ENCODE assay signal across 27 cellular contexts in the genomic region with DNA sequence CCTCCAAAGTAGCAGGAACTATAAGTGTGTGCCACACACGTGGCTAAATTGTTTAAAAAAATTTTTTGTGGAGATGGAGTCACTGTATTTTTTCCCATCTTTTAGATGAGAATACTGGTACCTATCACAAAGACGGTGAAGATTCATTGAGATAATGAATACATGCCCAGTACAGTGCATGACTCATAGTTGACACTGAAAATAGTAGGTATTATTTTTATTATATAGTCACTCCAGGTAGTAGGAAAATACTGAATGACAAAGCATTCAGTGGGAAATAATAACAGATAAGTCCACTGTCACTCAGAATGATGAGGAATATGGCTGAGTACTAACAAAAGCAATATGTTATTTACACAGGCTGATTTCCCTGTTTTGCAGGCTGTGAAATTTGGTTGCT.
"Had no signal": no experiment of that assay in that cellular context is flagged by ENCODE, and none has a peak within 500 bp of the region (broad histone marks: within the 10 kb centered on the region; RNA-seq: fewer than 3 reads in every experiment).

No MANE protein-coding gene starts in this region.

- ATAC-seq: left ventricle myocardium superior; lower lobe of right lung; mucosa of descending colon; natural killer cell treated with Interleukin-12 subunit alpha and Interleukin-12 subunit beta and Interleukin-15 and Interleukin-18, amount 100 ng/mL, for 72 hours; psoas muscle; right cardiac atrium; stimulated activated memory B cell treated with anti-CD40 and anti-IgM and Interleukin-4, amounts not matched to agents 10 μg/mL and 1 μg/mL and 100 μg/mL, for 72 hours; stimulated activated naive CD8-positive, alpha-beta T cell treated with anti-CD3 and anti-CD28 coated beads, Interleukin-15, Interleukin-2, amounts not matched to agents 100 U/mL and 50 U/mL, for 24 hours had no signal

- H3K9ac ChIP-seq: neural progenitor cell had no signal

- H3K27ac Mint-ChIP-seq: immature natural killer cell; memory B cell; naive B cell; natural killer cell treated with Interleukin-12 subunit alpha and Interleukin-12 subunit beta and Interleukin-15 and Interleukin-18, amount 100 ng/mL, for 72 hours; neural progenitor cell; stimulated activated memory B cell treated with anti-CD40 and anti-IgM and Interleukin-4, amounts not matched to agents 10 μg/mL and 1 μg/mL and 100 μg/mL, for 72 hours; type B pancreatic cell had no signal

- H2AFZ ChIP-seq: neural progenitor cell had no signal

- H3K9me3 ChIP-seq: esophagus squamous epithelium, lower lobe of right lung, mucosa of descending colon, psoas muscle, spleen, testis, tibial artery had no signal

- FAIRE-seq: colon, frontal cortex had no signal

- DNase-seq: dorsolateral prefrontal cortex; effector CD4-positive, alpha-beta T cell; esophagus squamous epithelium; hypothalamus; immature natural killer cell; islet precursor cell; left ventricle myocardium superior; lower lobe of right lung; mucosa of descending colon; naive B cell; posterior cingulate gyrus; psoas muscle; right cardiac atrium; spleen; stimulated activated CD4-positive, alpha-beta T cell treated with anti-CD3 and anti-CD28 coated beads, Interleukin-4, amount 100 ng/mL, for 4 hours; stimulated activated naive CD8-positive, alpha-beta T cell treated with anti-CD3 and anti-CD28 coated beads, Interleukin-15, Interleukin-2, amounts not matched to agents 100 U/mL and 50 U/mL, for 24 hours; substantia nigra; testis; tibial artery had no signal

- H3K36me3 ChIP-seq: esophagus squamous epithelium, lower lobe of right lung, neural progenitor cell, spleen, tibial artery had no signal

- H3K4me2 ChIP-seq: neural progenitor cell had no signal

- H3K27me3 ChIP-seq: esophagus squamous epithelium, neural progenitor cell, testis had no signal

- H3K27ac ChIP-seq: dorsolateral prefrontal cortex, esophagus squamous epithelium, lower lobe of right lung, neural progenitor cell, psoas muscle, skin epidermis, spleen, testis, tibial artery had no signal

- H3K9me3 Mint-ChIP-seq: memory B cell; naive B cell; natural killer cell treated with Interleukin-12 subunit alpha and Interleukin-12 subunit beta and Interleukin-15 and Interleukin-18, amount 100 ng/mL, for 72 hours; neural progenitor cell; stimulated activated memory B cell treated with anti-CD40 and anti-IgM and Interleukin-4, amounts not matched to agents 10 μg/mL and 1 μg/mL and 100 μg/mL, for 72 hours; type B pancreatic cell had no signal

- H3K4me1 ChIP-seq: lower lobe of right lung, neural progenitor cell, psoas muscle, spleen, testis had no signal

- H3K36me3 Mint-ChIP-seq: immature natural killer cell; memory B cell; naive B cell; natural killer cell treated with Interleukin-12 subunit alpha and Interleukin-12 subunit beta and Interleukin-15 and Interleukin-18, amount 100 ng/mL, for 72 hours; neural progenitor cell; stimulated activated memory B cell treated with anti-CD40 and anti-IgM and Interleukin-4, amounts not matched to agents 10 μg/mL and 1 μg/mL and 100 μg/mL, for 72 hours; type B pancreatic cell had no signal

- H3K4me3 ChIP-seq: dorsolateral prefrontal cortex, esophagus squamous epithelium, lower lobe of right lung, mucosa of descending colon, neural progenitor cell, psoas muscle, skin epidermis, spleen, testis, tibial artery had no signal
